Comparison of ENCODE assay signal across 1 cellular context in the genomic region with DNA sequence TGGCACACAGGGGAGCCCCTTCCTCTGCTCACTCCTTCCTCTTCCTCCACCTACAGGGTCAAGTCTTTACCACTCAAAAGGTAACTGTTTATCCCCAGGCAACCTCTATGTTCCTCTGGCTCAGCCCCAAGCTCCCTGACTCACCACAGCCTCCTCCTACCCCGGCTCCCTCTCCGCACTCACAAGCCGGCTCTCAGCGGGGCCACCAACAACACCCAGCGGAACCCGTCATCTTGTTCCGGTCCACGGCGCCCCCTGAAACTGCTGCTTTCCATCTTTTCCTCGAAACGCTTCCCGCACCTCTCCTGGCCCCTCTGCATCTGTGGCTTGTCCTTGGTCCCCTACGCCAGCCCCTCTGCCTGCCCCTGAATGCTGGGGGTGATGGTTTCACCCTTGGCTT.
TF ChIP-seq lines count a peak whose summit lies in the region.

No MANE protein-coding gene starts in this region.

TF ChIP-seq in H1, 55 proteins besides CTCF, POLR2A, EP300 and RAD21:
- TF ChIP-seq CTBP2 (IDR thresholded peaks at IDR 0.05; ENCODE audit: borderline replicate concordance, insufficient read depth, insufficient read length, low read length) (no peak), GABPA (IDR thresholded peaks at IDR 0.05; ENCODE audit: borderline replicate concordance, insufficient read depth, low read length) (no peak), EGR1 (IDR thresholded peaks at IDR 0.05; ENCODE audit: borderline replicate concordance, low read depth, low read length) (no peak), POU5F1 (IDR thresholded peaks at IDR 0.05; ENCODE audit: low read depth, low read length) (no peak), MAFK (IDR thresholded peaks at IDR 0.05; ENCODE audit: low read depth, low read length) (no peak), TCF12 (IDR thresholded peaks at IDR 0.05; ENCODE audit: low read depth, low read length) (no peak)
- TF ChIP-seq, protein P1, sequence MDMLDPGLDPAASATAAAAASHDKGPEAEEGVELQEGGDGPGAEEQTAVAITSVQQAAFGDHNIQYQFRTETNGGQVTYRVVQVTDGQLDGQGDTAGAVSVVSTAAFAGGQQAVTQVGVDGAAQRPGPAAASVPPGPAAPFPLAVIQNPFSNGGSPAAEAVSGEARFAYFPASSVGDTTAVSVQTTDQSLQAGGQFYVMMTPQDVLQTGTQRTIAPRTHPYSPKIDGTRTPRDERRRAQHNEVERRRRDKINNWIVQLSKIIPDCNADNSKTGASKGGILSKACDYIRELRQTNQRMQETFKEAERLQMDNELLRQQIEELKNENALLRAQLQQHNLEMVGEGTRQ (IDR thresholded peaks at IDR 0.05; ENCODE audit: low read length): no peak
- TF ChIP-seq, protein P2, sequence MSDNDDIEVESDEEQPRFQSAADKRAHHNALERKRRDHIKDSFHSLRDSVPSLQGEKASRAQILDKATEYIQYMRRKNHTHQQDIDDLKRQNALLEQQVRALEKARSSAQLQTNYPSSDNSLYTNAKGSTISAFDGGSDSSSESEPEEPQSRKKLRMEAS (IDR thresholded peaks at IDR 0.05): no peak
